In the genomic region with DNA sequence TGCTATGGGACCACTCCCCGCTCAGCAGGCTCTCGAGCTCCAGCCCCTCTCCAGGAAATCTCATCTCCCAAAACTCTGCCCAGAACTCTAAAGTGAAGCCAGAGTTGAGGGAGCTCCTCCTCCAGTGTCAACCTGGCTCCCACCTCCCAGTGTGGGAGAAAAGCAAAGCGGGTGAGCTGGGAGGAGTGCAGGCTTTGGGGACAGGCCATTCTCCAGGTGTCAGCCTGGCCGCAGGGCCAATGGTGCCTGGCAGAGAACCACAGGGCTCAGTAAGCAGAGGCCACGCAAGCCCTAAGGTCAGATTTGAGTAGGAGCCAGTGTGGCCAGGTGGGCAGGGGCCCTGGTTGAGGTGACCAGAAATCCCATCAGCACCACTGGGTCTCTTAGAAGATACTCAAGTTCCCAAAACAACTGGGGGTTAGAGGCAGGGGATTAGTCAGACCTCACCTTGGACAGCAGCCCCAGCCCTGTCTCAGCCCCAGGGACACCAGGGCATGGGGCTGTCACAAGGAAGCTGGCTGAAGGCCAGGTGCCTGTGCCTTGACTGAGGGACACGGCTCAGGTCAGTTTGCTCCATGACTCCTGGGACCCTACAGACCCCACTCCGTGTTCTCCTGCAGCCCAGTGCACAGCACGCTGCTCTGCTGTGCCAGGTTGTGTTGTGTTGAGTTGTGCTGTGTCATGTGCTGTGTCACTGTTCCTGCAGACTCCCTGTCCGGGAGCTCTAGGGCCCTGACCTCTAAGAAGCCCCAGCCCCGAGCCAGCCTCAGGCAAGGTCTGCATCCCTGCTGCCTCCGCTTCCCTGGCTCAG, we compare ENCODE assay signal across 1 cellular context.
TF ChIP-seq lines count a peak whose summit lies in the region.

No MANE protein-coding gene starts in this region.

TF ChIP-seq in H1, 55 proteins besides CTCF, POLR2A, EP300 and RAD21:
- TF ChIP-seq FOSL1 (IDR thresholded peaks at IDR 0.05; ENCODE audit: insufficient read depth, low read depth, low read length), result no peak
- no peak for TF ChIP-seq BACH1 (IDR thresholded peaks at IDR 0.05; ENCODE audit: low read length)
- TF ChIP-seq CREB1 (IDR thresholded peaks at IDR 0.05), result no peak
- no peak for TF ChIP-seq ATF2 (IDR thresholded peaks at IDR 0.05; ENCODE audit: low read length)
- no peak for TF ChIP-seq SUZ12 (IDR thresholded peaks at IDR 0.05; ENCODE audit: low read length)
- no peak for TF ChIP-seq BCL11A (IDR thresholded peaks at IDR 0.05; ENCODE audit: low read depth in 2 of 2, low read length in 2 of 2)
- no peak for TF ChIP-seq KDM1A (IDR thresholded peaks at IDR 0.05; ENCODE audit: borderline replicate concordance, low read length)
- TF ChIP-seq, protein P1, sequence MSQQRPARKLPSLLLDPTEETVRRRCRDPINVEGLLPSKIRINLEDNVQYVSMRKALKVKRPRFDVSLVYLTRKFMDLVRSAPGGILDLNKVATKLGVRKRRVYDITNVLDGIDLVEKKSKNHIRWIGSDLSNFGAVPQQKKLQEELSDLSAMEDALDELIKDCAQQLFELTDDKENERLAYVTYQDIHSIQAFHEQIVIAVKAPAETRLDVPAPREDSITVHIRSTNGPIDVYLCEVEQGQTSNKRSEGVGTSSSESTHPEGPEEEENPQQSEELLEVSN (IDR thresholded peaks at IDR 0.05), result no peak
- TF ChIP-seq, protein P2, sequence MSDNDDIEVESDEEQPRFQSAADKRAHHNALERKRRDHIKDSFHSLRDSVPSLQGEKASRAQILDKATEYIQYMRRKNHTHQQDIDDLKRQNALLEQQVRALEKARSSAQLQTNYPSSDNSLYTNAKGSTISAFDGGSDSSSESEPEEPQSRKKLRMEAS (IDR thresholded peaks at IDR 0.05), result no peak
- no peak for TF ChIP-seq SIX5 (IDR thresholded peaks at IDR 0.05; ENCODE audit: low read depth, low read length)
- TF ChIP-seq RNF2 (IDR thresholded peaks at IDR 0.05; ENCODE audit: borderline replicate concordance, low read depth, low read length, missing control alignments, poor library complexity, severe bottlenecking), result no peak
- no peak for TF ChIP-seq TAF7 (optimal IDR thresholded peaks at IDR 0.05; ENCODE audit: borderline replicate concordance, low read depth, low read length)
- no peak for TF ChIP-seq RFX5 (IDR thresholded peaks at IDR 0.05; ENCODE audit: borderline replicate concordance, low read depth, low read length)
- TF ChIP-seq SIN3A (conservative IDR thresholded peaks at IDR 0.05 in 1 of 2, IDR thresholded peaks at IDR 0.05 in 1 of 2; ENCODE audit: low read depth in 1 of 2, low read length in 2 of 2), result no peak
- TF ChIP-seq NRF1 (IDR thresholded peaks at IDR 0.05; ENCODE audit: low read depth, low read length), result no peak
- no peak for TF ChIP-seq SP2 (IDR thresholded peaks at IDR 0.05; ENCODE audit: low read length)
- no peak for TF ChIP-seq CBX8 (IDR thresholded peaks at IDR 0.05; ENCODE audit: borderline replicate concordance, low read depth, low read length)
- no peak for TF ChIP-seq TEAD4 (IDR thresholded peaks at IDR 0.05; ENCODE audit: low read depth, low read length)
